23 cellular contexts compared by ENCODE assay signal in the genomic region with DNA sequence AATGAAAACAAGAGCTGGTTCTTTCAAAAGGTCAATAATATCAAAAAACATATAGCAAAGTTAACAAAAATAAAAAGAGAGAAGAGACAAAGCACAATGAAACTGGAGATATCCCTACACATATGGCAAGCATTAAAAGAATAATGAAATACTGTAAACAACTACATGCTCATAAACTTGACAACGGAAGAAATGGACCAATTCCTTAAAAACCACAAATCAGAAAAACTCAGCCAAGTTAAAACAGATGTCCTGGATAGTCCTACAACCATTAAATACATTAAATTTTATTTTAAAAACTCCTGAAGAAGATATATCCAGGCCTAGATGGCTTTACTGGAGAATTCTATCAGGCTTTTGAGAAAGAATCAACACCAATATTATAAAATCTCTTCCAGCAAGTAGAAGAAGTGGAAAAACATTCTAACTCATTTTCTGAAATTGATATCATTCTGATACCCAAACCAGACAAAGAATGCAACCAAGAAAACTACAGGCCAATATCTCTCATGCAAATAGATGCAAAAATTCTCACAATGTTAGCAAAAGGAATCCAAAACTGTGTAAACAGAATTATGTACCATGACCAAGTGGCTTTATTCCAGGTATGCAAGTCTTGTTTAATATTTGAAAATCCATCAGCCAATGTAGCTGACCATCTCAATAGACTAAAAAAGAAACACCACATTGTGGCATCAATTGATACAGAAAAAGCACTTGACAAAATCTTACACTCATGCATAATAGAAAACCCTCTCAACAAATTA. TPM values are rescaled to one million over a fixed set of nuclear protein-coding genes. Genes with fewer than 3 reads are reported as not detected.
A peak's percentile ranks its signal among the peaks of the same experiment; 100 is the strongest.
DNase-seq lines count a peak whose midpoint lies in the region; ATAC-seq and TF ChIP-seq lines count a peak whose summit lies in the region.
"Had no signal": no experiment of that assay in that cellular context is flagged by ENCODE, and none has a peak within 500 bp of the region (broad histone marks: within the 10 kb centered on the region; RNA-seq: fewer than 3 reads in every experiment).

No MANE protein-coding gene starts in this region.

- TF ChIP-seq CTCF in fibroblast of lung (conservative IDR thresholded peaks at IDR 0.05 in 1 of 2, IDR thresholded peaks at IDR 0.05 in 1 of 2; ENCODE audit: low read depth in 1 of 2, low read length in 2 of 2) (no peak), endothelial cell (IDR thresholded peaks at IDR 0.05; ENCODE audit: unreplicated experiment) (no peak), foreskin keratinocyte (conservative IDR thresholded peaks at IDR 0.05) (no peak)

- no peak overlapping the region for H3K4me3 Mint-ChIP-seq in endothelial cell (ENCODE audit: unreplicated experiment)
- H3K4me3 Mint-ChIP-seq: CD8-positive, alpha-beta memory T cell; IgD-negative memory B cell had no signal

- no peak overlapping the region for H3K4me2 ChIP-seq in fibroblast of lung (ENCODE audit: extremely low read depth, insufficient read depth, low read length)
- H3K4me2 ChIP-seq: BLaER1 treated with 17β-estradiol and CSF1 and Interleukin-3, amounts not matched to agents 10 nM and 100 nM had no signal

- no peaks in the 10 kb centered on the region for H3K79me2 ChIP-seq in fibroblast of lung (ENCODE audit: control insufficient read depth, insufficient read depth, low read length)

- no peak for ATAC-seq in foreskin keratinocyte
- ATAC-seq: SK-N-SH treated with all-trans-retinoic acid at 6 μM for 48 hours had no signal

- no peaks in the 10 kb centered on the region for H3K9me3 Mint-ChIP-seq in endothelial cell (ENCODE audit: unreplicated experiment)

- DNase-seq in AG08395 (ENCODE audit: low spot score) (peak; percentile 20), GM04504 (ENCODE audit: low read depth) (peak; percentile 67), adipocyte (ENCODE audit: low read depth) (peak; percentile 62), fibroblast of lung (ENCODE audit: low read depth in 2 of 2) (peak; percentile 33 to 67), endothelial cell (ENCODE audit: low spot score) (no peak), NAMALWA (ENCODE audit: low spot score) (no peak), foreskin keratinocyte (no peak), glomerular visceral epithelial cell (ENCODE audit: extremely low spot score) (no peak)
- DNase-seq: CD8-positive, alpha-beta memory T cell; DMS79; HCEC 1CT; Karpas-422; MG63; NCI-H1092; NCI-H2081 treated with DMSO at 0.1 percent for 48 hours; NCI-H510A; NCI-H82; OCI-M1; RPMI8226; SHP77 treated with DMSO at 0.1 percent for 48 hours had no signal

- H3K4me3 ChIP-seq in adipocyte (ENCODE audit: low read length), result no peak overlapping the region
- H3K4me3 ChIP-seq in fibroblast of lung (replicated peaks in 1 of 4; ENCODE audit: control extremely low read depth in 1 of 4, insufficient read depth in 1 of 4, low read depth in 3 of 4, low read length in 4 of 4), result no peak overlapping the region
- H3K4me3 ChIP-seq: BLaER1 treated with 17β-estradiol and CSF1 and Interleukin-3, amounts not matched to agents 10 nM and 100 nM; MG63 had no signal

- H3K27me3 ChIP-seq in adipocyte (replicated peaks; ENCODE audit: control insufficient read depth, insufficient read depth, low read length), result no peaks in the 10 kb centered on the region
- no peaks in the 10 kb centered on the region for H3K27me3 ChIP-seq in fibroblast of lung (ENCODE audit: control insufficient read depth, insufficient read depth, low read length)
- no peaks in the 10 kb centered on the region for H3K27me3 ChIP-seq in foreskin keratinocyte
- H3K27me3 ChIP-seq: BLaER1 treated with 17β-estradiol and CSF1 and Interleukin-3, amounts not matched to agents 10 nM and 100 nM; MG63 had no signal

- no peaks in the 10 kb centered on the region for H3K4me1 Mint-ChIP-seq in endothelial cell (ENCODE audit: unreplicated experiment)
- H3K4me1 Mint-ChIP-seq: CD8-positive, alpha-beta memory T cell; IgD-negative memory B cell had no signal

- no peaks in the 10 kb centered on the region for H4K20me1 ChIP-seq in fibroblast of lung (ENCODE audit: control insufficient read depth, extremely low read depth, insufficient read depth, low read length)
- H4K20me1 ChIP-seq: BLaER1 treated with 17β-estradiol and CSF1 and Interleukin-3, amounts not matched to agents 10 nM and 100 nM had no signal

- no peak overlapping the region for H2AFZ ChIP-seq in fibroblast of lung (ENCODE audit: low read length)

- H3K9ac ChIP-seq in adipocyte (ENCODE audit: low read length), result no peak overlapping the region
- H3K9ac ChIP-seq in fibroblast of lung (ENCODE audit: insufficient read depth, low read length), result no peak overlapping the region
- H3K9ac ChIP-seq: BLaER1 treated with 17β-estradiol and CSF1 and Interleukin-3, amounts not matched to agents 10 nM and 100 nM had no signal

- no peaks in the 10 kb centered on the region for H3K27me3 Mint-ChIP-seq in endothelial cell (ENCODE audit: unreplicated experiment)
- H3K27me3 Mint-ChIP-seq: CD8-positive, alpha-beta memory T cell; IgD-negative memory B cell had no signal

- no peak overlapping the region for H3K27ac ChIP-seq in fibroblast of lung (ENCODE audit: insufficient read depth, low read length)
- H3K27ac ChIP-seq in foreskin keratinocyte, result no peak overlapping the region
- H3K27ac ChIP-seq: BLaER1 treated with 17β-estradiol and CSF1 and Interleukin-3, amounts not matched to agents 10 nM and 100 nM had no signal

- H3K4me1 ChIP-seq in adipocyte (ENCODE audit: control insufficient read depth, insufficient read depth, low read length), result peaks cover 9% of the 10 kb centered on the region
- H3K4me1 ChIP-seq in fibroblast of lung (ENCODE audit: control insufficient read depth, extremely low read depth, insufficient read depth, low read length), result no peaks in the 10 kb centered on the region
- peaks cover 15% of the 10 kb centered on the region for H3K4me1 ChIP-seq in foreskin keratinocyte
- H3K4me1 ChIP-seq: BLaER1 treated with 17β-estradiol and CSF1 and Interleukin-3, amounts not matched to agents 10 nM and 100 nM had no signal

- H3K9me3 ChIP-seq in adipocyte (ENCODE audit: control insufficient read depth, low read length), result no peaks in the 10 kb centered on the region
- H3K9me3 ChIP-seq in fibroblast of lung (ENCODE audit: control insufficient read depth, insufficient read depth, low read depth, low read length), result no peaks in the 10 kb centered on the region
- H3K9me3 ChIP-seq: BLaER1 treated with 17β-estradiol and CSF1 and Interleukin-3, amounts not matched to agents 10 nM and 100 nM; MG63 had no signal

- H3K36me3 ChIP-seq in adipocyte (ENCODE audit: control insufficient read depth, insufficient read depth, low read length, severe bottlenecking) (no peaks in the 10 kb centered on the region), fibroblast of lung (ENCODE audit: control insufficient read depth, insufficient read depth, low read length) (no peaks in the 10 kb centered on the region)
- H3K36me3 ChIP-seq: BLaER1 treated with 17β-estradiol and CSF1 and Interleukin-3, amounts not matched to agents 10 nM and 100 nM; MG63 had no signal

- no peaks in the 10 kb centered on the region for H3K36me3 Mint-ChIP-seq in endothelial cell (ENCODE audit: low read depth, unreplicated experiment)
- H3K36me3 Mint-ChIP-seq: CD8-positive, alpha-beta memory T cell; IgD-negative memory B cell had no signal

- H3K27ac Mint-ChIP-seq in endothelial cell (ENCODE audit: unreplicated experiment), result no peak overlapping the region
- H3K27ac Mint-ChIP-seq: CD8-positive, alpha-beta memory T cell; IgD-negative memory B cell had no signal

RNA-seq across cellular contexts. Expression of a gene that starts 56.1 kb away (rescaled TPM):
- total RNA-seq in fibroblast of lung (not detected in 2 replicates), endothelial cell (ENCODE audit: unreplicated experiment) (not detected), foreskin keratinocyte (0.03 and 0.07 TPM in 2 replicates)
- polyA plus RNA-seq in fibroblast of lung (0.03 TPM in 2 replicates), foreskin keratinocyte (not detected in 2 replicates)
- 0.08 and 0.09 TPM in 2 replicates for polyA plus RNA-seq in fibroblast of lung (2012)
- not detected in 2 replicates for polyA minus RNA-seq in fibroblast of lung (ENCODE audit: low replicate concordance)
- total RNA-seq: CD8-positive, alpha-beta memory T cell had no signal
- polyA plus RNA-seq: CD8-positive, alpha-beta memory T cell; IgD-negative memory B cell had no signal

Comparison
In these comparisons a context has a peak if more than half of its experiments do, and no peak if none do; other contexts are left out.
1. DNase-seq: peak in AG08395 (single experiment), GM04504 (single experiment), adipocyte (single experiment) and fibroblast of lung (2 of 2); none in endothelial cell (single experiment), NAMALWA (single experiment), foreskin keratinocyte (0 of 2) and glomerular visceral epithelial cell (single experiment).